ENCODE assay signal across 15 cellular contexts in the genomic region with DNA sequence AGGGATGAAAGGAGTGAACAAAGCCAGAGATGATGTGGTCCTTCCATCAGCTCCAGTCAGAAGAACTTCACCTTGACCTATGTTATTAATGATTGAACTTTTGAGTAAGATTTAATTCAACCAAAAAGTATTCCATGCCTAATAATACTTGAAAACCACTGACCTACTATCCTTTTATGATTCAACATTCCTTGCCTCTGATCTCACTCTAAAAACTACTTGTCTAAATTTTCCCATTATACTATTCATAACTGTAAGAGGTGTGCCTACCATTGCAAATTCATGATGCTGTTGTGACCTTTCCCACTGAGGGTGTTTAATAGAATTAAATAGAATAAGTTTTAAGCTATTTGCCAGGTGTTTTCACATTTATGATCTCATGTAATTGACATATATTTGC.
DNase-seq lines count a peak whose midpoint lies in the region; ATAC-seq and TF ChIP-seq lines count a peak whose summit lies in the region.
"Had no signal": no experiment of that assay in that cellular context is flagged by ENCODE, and none has a peak within 500 bp of the region (broad histone marks: within the 10 kb centered on the region; RNA-seq: fewer than 3 reads in every experiment).

No MANE protein-coding gene starts in this region.

- TF ChIP-seq POLR2A in esophagus muscularis mucosa (IDR thresholded peaks at IDR 0.05; ENCODE audit: low read depth), result no peak

- peaks cover 0 to 2% (median 0%) of the 10 kb centered on the region in 3 donors for H3K36me3 Mint-ChIP-seq in naive thymus-derived CD8-positive, alpha-beta T cell

- peak; percentile 51 for ATAC-seq in left lung
- ATAC-seq in naive thymus-derived CD8-positive, alpha-beta T cell, result no peak

- POLR2A ChIA-PET in naive thymus-derived CD8-positive, alpha-beta T cell (lab: Charles Lee), result no interaction called here

- TF ChIP-seq CTCF in astrocyte of the cerebellum (IDR thresholded peaks at IDR 0.05; ENCODE audit: low read depth, low read length, missing control alignments) (no peak), left lung (IDR thresholded peaks at IDR 0.05) (no peak), esophagus muscularis mucosa (IDR thresholded peaks at IDR 0.05) (no peak)

- H3K27ac ChIP-seq in left lung (no peak overlapping the region), esophagus muscularis mucosa (replicated peaks in 1 of 4) (no peak overlapping the region)
- H3K27ac ChIP-seq: PC-9 had no signal

- in situ Hi-C loops in Caki2 (cut with HindIII; ENCODE audit: low pct_unique_long_range_greater_than_20kb, low sequenced_read_pairs), result no loop called here
- in situ Hi-C loops in astrocyte of the cerebellum (cut with HindIII; ENCODE audit: low sequenced_read_pairs), result no loop called here

- H3K4me1 Mint-ChIP-seq in naive thymus-derived CD8-positive, alpha-beta T cell, result no peaks in the 10 kb centered on the region

- H3K9me3 Mint-ChIP-seq in naive thymus-derived CD8-positive, alpha-beta T cell, result peaks cover 0 to 8% (median 4%) of the 10 kb centered on the region in 9 donors

- no peak for TF ChIP-seq EP300 in esophagus muscularis mucosa (IDR thresholded peaks at IDR 0.05)

- H3K4me1 ChIP-seq in left lung (no peaks in the 10 kb centered on the region), esophagus muscularis mucosa (no peaks in the 10 kb centered on the region)
- H3K4me1 ChIP-seq: Caco-2 had no signal

- H3K4me3 ChIP-seq in astrocyte of the cerebellum (ENCODE audit: low read depth, low read length) (no peak overlapping the region), left lung (no peak overlapping the region), esophagus muscularis mucosa (no peak overlapping the region)
- H3K4me3 ChIP-seq: PC-9 had no signal

- no peaks in the 10 kb centered on the region for H3K27me3 Mint-ChIP-seq in naive thymus-derived CD8-positive, alpha-beta T cell

- H3K36me3 ChIP-seq in left lung, result no peaks in the 10 kb centered on the region
- H3K36me3 ChIP-seq in esophagus muscularis mucosa, result no peaks in the 10 kb centered on the region

- intact Hi-C loops in left lung (cut with DNase I) (no loop called here), esophagus muscularis mucosa (cut with DNase I) (no loop called here)

- no peaks in the 10 kb centered on the region for H3K9me3 ChIP-seq in left lung
- H3K9me3 ChIP-seq in esophagus muscularis mucosa, result no peaks in the 10 kb centered on the region
- H3K9me3 ChIP-seq: Caco-2, SK-N-SH had no signal

- DNase-seq in Caki2 (ENCODE audit: low read depth) (peak; percentile 45), HCEC 1CT (peak; percentile 2), astrocyte of the cerebellum (ENCODE audit: low read depth) (peak; percentile 2), left lung (no peak), NCI-H187 (lab: John Stamatoyannopoulos, UW) (no peak), esophagus muscularis mucosa (ENCODE audit: extremely low spot score) (no peak)
- DNase-seq in naive thymus-derived CD8-positive, alpha-beta T cell, result no peak
- DNase-seq: Caco-2, DMS53, Karpas-422, NCI-H2029 treated with DMSO at 0.1 percent for 48 hours, NCI-H748 treated with DMSO at 0.1 percent for 48 hours, PC-9, Right ventricle myocardium superior, SK-N-SH had no signal

- H3K27ac Mint-ChIP-seq in naive thymus-derived CD8-positive, alpha-beta T cell, result no peak overlapping the region

- H3K27me3 ChIP-seq in left lung, result no peaks in the 10 kb centered on the region
- no peaks in the 10 kb centered on the region for H3K27me3 ChIP-seq in esophagus muscularis mucosa

- H3K4me3 Mint-ChIP-seq in naive thymus-derived CD8-positive, alpha-beta T cell, result no peak overlapping the region

Comparison
In these comparisons a context has a peak if more than half of its experiments do, and no peak if none do; other contexts are left out.
1. DNase-seq: peak in Caki2 (single experiment), HCEC 1CT (single experiment) and astrocyte of the cerebellum (single experiment); none in left lung (0 of 2), NCI-H187 (0 of 2), naive thymus-derived CD8-positive, alpha-beta T cell (0 of 10) and esophagus muscularis mucosa (single experiment).